In the genomic region with DNA sequence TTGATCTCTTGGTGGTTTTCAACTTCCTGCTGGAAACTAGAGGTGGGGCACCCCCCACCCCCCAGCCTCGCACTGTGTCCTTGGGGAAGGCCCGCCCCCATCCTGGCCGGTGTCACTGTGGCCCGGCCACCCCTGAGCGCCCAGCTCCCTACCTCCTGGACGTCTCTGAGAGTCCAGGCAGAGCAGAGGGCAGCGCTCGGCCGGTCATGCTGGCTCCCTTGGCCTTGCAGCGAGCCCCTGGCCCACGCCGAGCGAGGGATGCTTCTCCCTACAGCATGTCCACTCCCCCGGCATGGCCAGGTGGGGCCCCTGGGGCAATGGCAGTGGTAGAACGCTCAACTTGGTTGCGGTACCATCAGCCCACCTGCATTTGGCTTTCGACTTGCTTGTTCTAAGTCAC, we compare ENCODE assay signal across 22 cellular contexts. TPM values are rescaled to one million over a fixed set of nuclear protein-coding genes. Genes with fewer than 3 reads are reported as not detected.
A peak's percentile ranks its signal among the peaks of the same experiment; 100 is the strongest.
DNase-seq lines count a peak whose midpoint lies in the region; ATAC-seq and TF ChIP-seq lines count a peak whose summit lies in the region.
"Had no signal": no experiment of that assay in that cellular context is flagged by ENCODE, and none has a peak within 500 bp of the region (broad histone marks: within the 10 kb centered on the region; RNA-seq: fewer than 3 reads in every experiment).

No MANE protein-coding gene starts in this region.

- intact Hi-C loops in dorsolateral prefrontal cortex (cut with DNase I): loop anchor here in 1 of 2 donors (10.0 kb wide), 2 partner anchors 49 to 321 kb away; partner anchors contain the start of gene PFKL

- H3K9ac ChIP-seq in BLaER1: no peak overlapping the region

- H3K4me1 ChIP-seq in BLaER1 (peaks cover 56% of the 10 kb centered on the region), osteoblast (ENCODE audit: insufficient read depth, low read length) (no peaks in the 10 kb centered on the region)
- H3K4me1 ChIP-seq: A549 had no signal

- peaks cover 42% of the 10 kb centered on the region for H3K36me3 Mint-ChIP-seq in activated T-cell treated with anti-CD3 and anti-CD28 coated beads, Interleukin-2, amount 50 U/mL, for 24 hours (ENCODE audit: low read depth)

- no peaks in the 10 kb centered on the region for H3K27me3 Mint-ChIP-seq in activated T-cell treated with anti-CD3 and anti-CD28 coated beads, Interleukin-2, amount 50 U/mL, for 24 hours
- H3K27me3 Mint-ChIP-seq: B cell; CD4-positive, CD25-positive, alpha-beta regulatory T cell had no signal

- peaks cover 13% of the 10 kb centered on the region; the same call in 1 of the 2 replicates for H3K36me3 ChIP-seq in BLaER1
- H3K36me3 ChIP-seq in H7 (replicated peaks; ENCODE audit: control insufficient read depth, insufficient read depth, low read length): no peaks in the 10 kb centered on the region
- H3K36me3 ChIP-seq in osteoblast (ENCODE audit: insufficient read depth, low read length): peaks cover 25% of the 10 kb centered on the region

- no peak overlapping the region for H3K27ac Mint-ChIP-seq in activated T-cell treated with anti-CD3 and anti-CD28 coated beads, Interleukin-2, amount 50 U/mL, for 24 hours
- H3K27ac Mint-ChIP-seq: B cell had no signal

- TF ChIP-seq CTCF in dorsolateral prefrontal cortex (IDR thresholded peaks at IDR 0.05 in 54 of 56, conservative IDR thresholded peaks at IDR 0.05 in 2 of 56; ENCODE audit: low read depth in 1 of 56, partially characterized antibody in 56 of 56): no peak
- no peak for TF ChIP-seq CTCF in osteoblast (IDR thresholded peaks at IDR 0.05; ENCODE audit: extremely low read depth, low read depth, low read length)

- H3K4me2 ChIP-seq in BLaER1 (peak overlapping the region; percentile 52), osteoblast (ENCODE audit: insufficient read depth, low read length) (no peak overlapping the region)
- H3K4me2 ChIP-seq: A549 had no signal

- no peaks in the 10 kb centered on the region for H3K9me3 Mint-ChIP-seq in activated T-cell treated with anti-CD3 and anti-CD28 coated beads, Interleukin-2, amount 50 U/mL, for 24 hours
- H3K9me3 Mint-ChIP-seq: CD4-positive, CD25-positive, alpha-beta regulatory T cell had no signal

- H3K4me3 ChIP-seq in BLaER1 (no peak overlapping the region), H7 (ENCODE audit: insufficient read depth, low read depth, low read length) (no peak overlapping the region), dorsolateral prefrontal cortex (no peak overlapping the region), osteoblast (ENCODE audit: insufficient read depth, low read length) (no peak overlapping the region)
- H3K4me3 ChIP-seq: A549, SK-N-MC had no signal

- H3K4me3 Mint-ChIP-seq in activated T-cell treated with anti-CD3 and anti-CD28 coated beads, Interleukin-2, amount 50 U/mL, for 24 hours: no peak overlapping the region
- H3K4me3 Mint-ChIP-seq: B cell; CD4-positive, CD25-positive, alpha-beta regulatory T cell had no signal

- ATAC-seq in GM18519 (IDR thresholded peaks at IDR 0.05; ENCODE audit: low FRiP score, unreplicated experiment) (no peak), GM18907 (IDR thresholded peaks at IDR 0.05; ENCODE audit: unreplicated experiment) (no peak)
- ATAC-seq: A549 had no signal

- no peak overlapping the region for H2AFZ ChIP-seq in osteoblast (ENCODE audit: low read length)

- no peak overlapping the region for H3K27ac ChIP-seq in BLaER1
- peak overlapping the region in 30 of 59 donors; percentile 2 to 98 (median 36) for H3K27ac ChIP-seq in dorsolateral prefrontal cortex
- H3K27ac ChIP-seq in osteoblast (ENCODE audit: low read depth, low read length): no peak overlapping the region
- H3K27ac ChIP-seq: A549, RWPE1, SK-N-MC had no signal

- H3K9me3 ChIP-seq in BLaER1 (no peaks in the 10 kb centered on the region), osteoblast (ENCODE audit: low read depth, low read length) (no peaks in the 10 kb centered on the region)
- H3K9me3 ChIP-seq: A549 had no signal

- peaks cover 19% of the 10 kb centered on the region for H3K4me1 Mint-ChIP-seq in activated T-cell treated with anti-CD3 and anti-CD28 coated beads, Interleukin-2, amount 50 U/mL, for 24 hours (ENCODE audit: low read depth)

- DNase-seq in H7 (peak; percentile 57), dorsolateral prefrontal cortex (no peak), osteoblast (ENCODE audit: insufficient read length, low spot score, missing footprints) (peak; percentile 57), HuH-7 (ENCODE audit: low spot score) (no peak)
- DNase-seq in activated T-cell treated with anti-CD3 and anti-CD28 coated beads, Interleukin-2, amount 50 U/mL, for 24 hours: no peak
- DNase-seq: CD4-positive, CD25-positive, alpha-beta regulatory T cell; DMS79; MM.1S; NCI-H1048; NCI-H1417 treated with DMSO at 0.1 percent for 48 hours; NCI-H187 treated with DMSO at 0.1 percent for 48 hours; NCI-H2227 treated with DMSO at 0.1 percent for 48 hours; NCI-H510A treated with DMSO at 0.1 percent for 48 hours; NCI-H748 treated with DMSO at 0.1 percent for 48 hours; SHP77 treated with DMSO at 0.1 percent for 48 hours had no signal

- H4K20me1 ChIP-seq in BLaER1 (peaks cover 40% of the 10 kb centered on the region), osteoblast (ENCODE audit: insufficient read depth, low read length) (peaks cover 3% of the 10 kb centered on the region)

- H3K27me3 ChIP-seq in BLaER1: peaks cover 44% of the 10 kb centered on the region
- H3K27me3 ChIP-seq in H7 (ENCODE audit: control insufficient read depth, insufficient read depth, low read length): no peaks in the 10 kb centered on the region
- no peaks in the 10 kb centered on the region for H3K27me3 ChIP-seq in dorsolateral prefrontal cortex
- peaks cover 15% of the 10 kb centered on the region for H3K27me3 ChIP-seq in osteoblast (ENCODE audit: insufficient read depth, low read length)

- H3K79me2 ChIP-seq in osteoblast (ENCODE audit: insufficient read depth, low read length): no peaks in the 10 kb centered on the region

RNA-seq across cellular contexts. Expression of gene TRAPPC10, which starts 28.7 kb away (rescaled TPM):
- 24.8 and 34.5 TPM in 2 replicates for total RNA-seq in H7 (2014; rRNA removed; shearing (Covaris generic))
- 100 to 1,000 TPM in 1 of 120 experiments, 10 to 100 TPM in 119; 49.1 to 103 (median 69.3) TPM for total RNA-seq in dorsolateral prefrontal cortex
- total RNA-seq in osteoblast: 33.0 and 36.2 TPM in 2 replicates

Comparison
In these comparisons a context has a peak if more than half of its experiments do, and no peak if none do; other contexts are left out.
1. H3K27ac ChIP-seq: peak in dorsolateral prefrontal cortex (30 of 59); none in BLaER1 (single experiment) and osteoblast (single experiment).
2. DNase-seq: peak in H7 (single experiment) and osteoblast (single experiment); none in dorsolateral prefrontal cortex (0 of 10), HuH-7 (single experiment) and activated T-cell treated with anti-CD3 and anti-CD28 coated beads, Interleukin-2, amount 50 U/mL, for 24 hours (single experiment).